In genomic region chr4:48268956-48269860, GRCh38 we compare ENCODE assay signal across 1 cellular context.
TF ChIP-seq lines count a peak whose summit lies in the region.

TEC (minus strand) TSS chr4:48269838; CDS start chr4:48228614, 41,224 bp downstream.

TF ChIP-seq in K562, 482 proteins besides CTCF, POLR2A, EP300 and RAD21 (continued from another document):
- TF ChIP-seq SFPQ (IDR thresholded peaks at IDR 0.05; ENCODE audit: low read depth, low read length) (no peak), RFX5 (IDR thresholded peaks at IDR 0.05; ENCODE audit: low read depth, low read length) (no peak), ZNF263 (CRISPR knock-in tag; IDR thresholded peaks at IDR 0.05; ENCODE audit: borderline replicate concordance) (0 out of 2 replicates have a peak, but pooled peaks have one; percentile 60), ESRRB (CRISPR knock-in tag; IDR thresholded peaks at IDR 0.05; ENCODE audit: borderline replicate concordance) (no peak), RFX7 (CRISPR knock-in tag; IDR thresholded peaks at IDR 0.05) (no peak), FOXO4 (CRISPR knock-in tag; IDR thresholded peaks at IDR 0.05) (no peak), CREBBP (IDR thresholded peaks at IDR 0.05; ENCODE audit: low read depth, low read length) (no peak), ATF2 (CRISPR knock-in tag; IDR thresholded peaks at IDR 0.05) (no peak), CEBPZ (IDR thresholded peaks at IDR 0.05; ENCODE audit: borderline replicate concordance, low read depth, low read length) (no peak), NR4A1 (CRISPR knock-in tag; IDR thresholded peaks at IDR 0.05) (no peak), NR4A1 (tag; IDR thresholded peaks at IDR 0.05) (no peak), PHTF2 (CRISPR knock-in tag; IDR thresholded peaks at IDR 0.05) (no peak), POLR3G (IDR thresholded peaks at IDR 0.05; ENCODE audit: extremely low read depth, insufficient read length, insufficient replicate concordance) (no peak), ZNF79 (CRISPR knock-in tag; IDR thresholded peaks at IDR 0.05; ENCODE audit: low read depth) (no peak), ZNF408 (CRISPR knock-in tag; IDR thresholded peaks at IDR 0.05; ENCODE audit: low read depth) (no peak), FOXJ3 (CRISPR knock-in tag; IDR thresholded peaks at IDR 0.05) (no peak), GTF2F1 (IDR thresholded peaks at IDR 0.05; ENCODE audit: low read depth, low read length) (no peak), ZBTB40 (IDR thresholded peaks at IDR 0.05) (no peak), ZBTB40 (CRISPR knock-in tag; IDR thresholded peaks at IDR 0.05) (no peak), FOS (IDR thresholded peaks at IDR 0.05; ENCODE audit: extremely low read depth, insufficient read length) (no peak), THAP12 (CRISPR knock-in tag; IDR thresholded peaks at IDR 0.05) (0 out of 2 replicates have a peak, but pooled peaks have one; percentile 20)
- TF ChIP-seq, protein P1, sequence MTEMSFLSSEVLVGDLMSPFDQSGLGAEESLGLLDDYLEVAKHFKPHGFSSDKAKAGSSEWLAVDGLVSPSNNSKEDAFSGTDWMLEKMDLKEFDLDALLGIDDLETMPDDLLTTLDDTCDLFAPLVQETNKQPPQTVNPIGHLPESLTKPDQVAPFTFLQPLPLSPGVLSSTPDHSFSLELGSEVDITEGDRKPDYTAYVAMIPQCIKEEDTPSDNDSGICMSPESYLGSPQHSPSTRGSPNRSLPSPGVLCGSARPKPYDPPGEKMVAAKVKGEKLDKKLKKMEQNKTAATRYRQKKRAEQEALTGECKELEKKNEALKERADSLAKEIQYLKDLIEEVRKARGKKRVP (CRISPR knock-in tag; IDR thresholded peaks at IDR 0.05), result no peak
